ENCODE assay signal across 1 cellular context in genomic region chr6:31865205-31866118, GRCh38.
TF ChIP-seq lines count a peak whose summit lies in the region.

No MANE protein-coding gene starts in this region.

TF ChIP-seq in K562, 482 proteins besides CTCF, POLR2A, EP300 and RAD21 (continues in another document):
- peak; percentile 53; the same call in 1 of the 2 replicates for TF ChIP-seq NFIC (IDR thresholded peaks at IDR 0.05)
- TF ChIP-seq ZBTB2 (IDR thresholded peaks at IDR 0.05), result no peak
- TF ChIP-seq STAG1 (CRISPR knock-in tag; IDR thresholded peaks at IDR 0.05; ENCODE audit: borderline replicate concordance), result peak; percentile 6; the same call in 1 of the 2 replicates
- TF ChIP-seq ZNF436 (CRISPR knock-in tag; IDR thresholded peaks at IDR 0.05), result no peak
- TF ChIP-seq EHMT2 (IDR thresholded peaks at IDR 0.05), result no peak
- TF ChIP-seq CHD1 (IDR thresholded peaks at IDR 0.05; ENCODE audit: low read length), result no peak
- TF ChIP-seq SNIP1 (IDR thresholded peaks at IDR 0.05; ENCODE audit: low read depth), result no peak
- TF ChIP-seq STAT6 (CRISPR knock-in tag; IDR thresholded peaks at IDR 0.05), result 0 out of 2 replicates have a peak, but pooled peaks have one; percentile 40
- no peak for TF ChIP-seq BRF1 (IDR thresholded peaks at IDR 0.05; ENCODE audit: borderline replicate concordance, extremely low read depth, insufficient read length)
- no peak for TF ChIP-seq TAF7 (tag; IDR thresholded peaks at IDR 0.05)
- TF ChIP-seq XRCC3 (IDR thresholded peaks at IDR 0.05), result no peak
- TF ChIP-seq SUPT5H (IDR thresholded peaks at IDR 0.05), result no peak
- TF ChIP-seq ELF1 (tag; IDR thresholded peaks at IDR 0.05), result no peak
- no peak for TF ChIP-seq MXI1 (IDR thresholded peaks at IDR 0.05; ENCODE audit: low read depth, low read length)
- no peak for TF ChIP-seq E2F6 (IDR thresholded peaks at IDR 0.05; ENCODE audit: borderline replicate concordance in 1 of 2, extremely low read depth in 1 of 2, insufficient read depth in 1 of 2, insufficient read length in 1 of 2, low read depth in 1 of 2, low read length in 1 of 2, poor library complexity in 1 of 2, severe bottlenecking in 1 of 2)
- TF ChIP-seq FOXA3 (CRISPR knock-in tag; conservative IDR thresholded peaks at IDR 0.05 in 1 of 2, IDR thresholded peaks at IDR 0.05 in 1 of 2), result 0 out of 4 replicates have a peak, but pooled peaks of 1 of the 2 experiments have one; percentile 31
- TF ChIP-seq HNRNPLL (IDR thresholded peaks at IDR 0.05; ENCODE audit: low read depth, low read length, poor library complexity, severe bottlenecking), result no peak
- TF ChIP-seq ZNF143 (CRISPR knock-in tag; IDR thresholded peaks at IDR 0.05), result 0 out of 2 replicates have a peak, but pooled peaks have one; percentile 8
- 0 out of 2 replicates have a peak, but pooled peaks have one; percentile 27 for TF ChIP-seq ZNF830 (CRISPR knock-in tag; IDR thresholded peaks at IDR 0.05)
- no peak for TF ChIP-seq MYNN (IDR thresholded peaks at IDR 0.05)
- TF ChIP-seq MYNN (CRISPR knock-in tag; IDR thresholded peaks at IDR 0.05), result 0 out of 2 replicates have a peak, but pooled peaks have one; percentile 25
- TF ChIP-seq EGR1 (conservative IDR thresholded peaks at IDR 0.05), result no peak
- 0 out of 2 replicates have a peak, but pooled peaks have one; percentile 79 for TF ChIP-seq ZNF740 (CRISPR knock-in tag; IDR thresholded peaks at IDR 0.05)
- TF ChIP-seq ZNF740 (tag; IDR thresholded peaks at IDR 0.05), result no peak
- no peak for TF ChIP-seq SIN3A (IDR thresholded peaks at IDR 0.05; ENCODE audit: borderline replicate concordance in 2 of 2, control insufficient read depth in 1 of 2, low read depth in 2 of 2, low read length in 2 of 2)
- TF ChIP-seq ZNF277 (CRISPR knock-in tag; IDR thresholded peaks at IDR 0.05; ENCODE audit: borderline replicate concordance), result no peak
- TF ChIP-seq LARP7 (IDR thresholded peaks at IDR 0.05), result no peak
- TF ChIP-seq CC2D1A (IDR thresholded peaks at IDR 0.05), result no peak
- TF ChIP-seq ZFP30 (CRISPR knock-in tag; IDR thresholded peaks at IDR 0.05; ENCODE audit: borderline replicate concordance), result no peak
- no peak for TF ChIP-seq NR4A1 (CRISPR knock-in tag; IDR thresholded peaks at IDR 0.05)
- no peak for TF ChIP-seq NR4A1 (tag; IDR thresholded peaks at IDR 0.05)
- no peak for TF ChIP-seq U2AF2 (optimal IDR thresholded peaks at IDR 0.05; ENCODE audit: low read depth, low read length)
- TF ChIP-seq BCL6 (CRISPR knock-in tag; IDR thresholded peaks at IDR 0.05), result no peak
- TF ChIP-seq GMEB1 (CRISPR knock-in tag; IDR thresholded peaks at IDR 0.05), result no peak
- no peak for TF ChIP-seq CHAMP1 (IDR thresholded peaks at IDR 0.05)
- no peak for TF ChIP-seq ZNF384 (IDR thresholded peaks at IDR 0.05; ENCODE audit: low read depth, low read length)
- no peak for TF ChIP-seq FOS (IDR thresholded peaks at IDR 0.05; ENCODE audit: extremely low read depth, insufficient read length)
- no peak for TF ChIP-seq PBX2 (CRISPR knock-in tag; IDR thresholded peaks at IDR 0.05; ENCODE audit: low read depth)
- TF ChIP-seq PBX2 (tag; conservative IDR thresholded peaks at IDR 0.05; ENCODE audit: low read depth), result no peak
- no peak for TF ChIP-seq ETS1 (conservative IDR thresholded peaks at IDR 0.05; ENCODE audit: control insufficient read depth, low read depth, low read length)
